In the genomic region with DNA sequence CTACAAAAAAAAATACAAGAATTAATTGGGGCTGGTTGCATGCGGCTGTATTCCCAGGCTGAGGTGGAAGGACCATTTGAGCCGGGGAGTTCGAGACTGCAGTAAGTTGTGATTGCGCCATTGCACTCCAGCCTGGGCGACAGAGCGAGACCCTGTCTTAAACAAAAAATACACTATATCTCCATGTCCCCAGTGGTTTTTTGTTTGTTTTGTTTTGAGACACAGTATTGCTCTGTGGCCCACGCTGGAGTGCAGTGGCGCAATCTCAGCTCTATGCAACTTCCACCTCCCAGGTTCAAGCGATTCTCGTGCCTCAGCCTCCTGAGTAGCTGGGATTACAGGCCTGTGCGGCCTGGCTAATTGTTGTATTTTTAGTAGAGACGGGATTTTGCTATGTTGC, we compare ENCODE assay signal across 8 cellular contexts. TPM values are rescaled to one million over a fixed set of nuclear protein-coding genes. Genes with fewer than 3 reads are reported as not detected.
DNase-seq lines count a peak whose midpoint lies in the region; ATAC-seq and TF ChIP-seq lines count a peak whose summit lies in the region.

No MANE protein-coding gene starts in this region.

- no peak overlapping the region for H3K27ac Mint-ChIP-seq in WTC11
- peak overlapping the region; percentile 91 for H3K27ac Mint-ChIP-seq in stimulated activated memory B cell treated with anti-CD40 and anti-IgM and Interleukin-4, amounts not matched to agents 10 μg/mL and 1 μg/mL and 100 μg/mL, for 72 hours

- ATAC-seq in WTC11 = no peak
- ATAC-seq in stimulated activated memory B cell treated with anti-CD40 and anti-IgM and Interleukin-4, amounts not matched to agents 10 μg/mL and 1 μg/mL and 100 μg/mL, for 72 hours = no peak

- CTCF ChIA-PET in WTC11 (lab: Charles Lee) = no interaction called here

- H3K4me1 Mint-ChIP-seq in WTC11 = 0 out of 2 replicates have a peak, but pooled peaks cover 8% of the 10 kb centered on the region
- peaks cover 13% of the 10 kb centered on the region for H3K4me1 Mint-ChIP-seq in stimulated activated memory B cell treated with anti-CD40 and anti-IgM and Interleukin-4, amounts not matched to agents 10 μg/mL and 1 μg/mL and 100 μg/mL, for 72 hours

- peak overlapping the region; percentile 98 for H3K4me3 ChIP-seq in iPS-11a (ENCODE audit: low read depth, low read length)

- POLR2A ChIA-PET in WTC11 (lab: Charles Lee) = no interaction called here

- peaks cover 6% of the 10 kb centered on the region; the same call in 1 of the 2 replicates for H3K36me3 Mint-ChIP-seq in WTC11
- H3K36me3 Mint-ChIP-seq in stimulated activated memory B cell treated with anti-CD40 and anti-IgM and Interleukin-4, amounts not matched to agents 10 μg/mL and 1 μg/mL and 100 μg/mL, for 72 hours = peaks cover 18% of the 10 kb centered on the region

- H3K27me3 Mint-ChIP-seq in WTC11 (ENCODE audit: low read depth) = no peaks in the 10 kb centered on the region
- no peaks in the 10 kb centered on the region for H3K27me3 Mint-ChIP-seq in stimulated activated memory B cell treated with anti-CD40 and anti-IgM and Interleukin-4, amounts not matched to agents 10 μg/mL and 1 μg/mL and 100 μg/mL, for 72 hours

- DNase-seq in SIG-M5 treated with dmso at 0.1 percent for 504 hours (lab: John Stamatoyannopoulos, UW; ENCODE audit: unreplicated experiment) (peak; percentile 12), SIG-M5 (lab: John Stamatoyannopoulos, UW) (no peak), WTC11 (ENCODE audit: low spot score) (no peak), NCI-H510A (lab: John Stamatoyannopoulos, UW) (no peak), posterior cingulate gyrus (no peak), NCI-H345 (lab: John Stamatoyannopoulos, UW) (no peak)

- intact Hi-C loops in posterior cingulate gyrus (cut with DNase I) = no loop called here

- no peaks in the 10 kb centered on the region for H3K9me3 Mint-ChIP-seq in WTC11
- no peaks in the 10 kb centered on the region for H3K9me3 Mint-ChIP-seq in stimulated activated memory B cell treated with anti-CD40 and anti-IgM and Interleukin-4, amounts not matched to agents 10 μg/mL and 1 μg/mL and 100 μg/mL, for 72 hours

- peak overlapping the region; percentile 88 for H3K4me3 Mint-ChIP-seq in WTC11
- H3K4me3 Mint-ChIP-seq in stimulated activated memory B cell treated with anti-CD40 and anti-IgM and Interleukin-4, amounts not matched to agents 10 μg/mL and 1 μg/mL and 100 μg/mL, for 72 hours = peak overlapping the region; percentile 90

- no peak for TF ChIP-seq CTCF in WTC11 (IDR thresholded peaks at IDR 0.05)

TF ChIP-seq in WTC11, 78 proteins besides CTCF, POLR2A, EP300 and RAD21:
- no peak for TF ChIP-seq NFYB (CRISPR knock-in tag; conservative IDR thresholded peaks at IDR 0.05; ENCODE audit: low read depth)
- TF ChIP-seq TP53 (CRISPR knock-in tag; IDR thresholded peaks at IDR 0.05) = no peak
- TF ChIP-seq JAZF1 (CRISPR knock-in tag; IDR thresholded peaks at IDR 0.05) = no peak
- no peak for TF ChIP-seq MLX (CRISPR knock-in tag; IDR thresholded peaks at IDR 0.05)
- TF ChIP-seq ZNF671 (CRISPR knock-in tag; IDR thresholded peaks at IDR 0.05) = no peak
- TF ChIP-seq ZNF219 (CRISPR knock-in tag; IDR thresholded peaks at IDR 0.05; ENCODE audit: borderline replicate concordance) = no peak
- TF ChIP-seq SOX15 (CRISPR knock-in tag; IDR thresholded peaks at IDR 0.05) = no peak
- TF ChIP-seq, protein P1, sequence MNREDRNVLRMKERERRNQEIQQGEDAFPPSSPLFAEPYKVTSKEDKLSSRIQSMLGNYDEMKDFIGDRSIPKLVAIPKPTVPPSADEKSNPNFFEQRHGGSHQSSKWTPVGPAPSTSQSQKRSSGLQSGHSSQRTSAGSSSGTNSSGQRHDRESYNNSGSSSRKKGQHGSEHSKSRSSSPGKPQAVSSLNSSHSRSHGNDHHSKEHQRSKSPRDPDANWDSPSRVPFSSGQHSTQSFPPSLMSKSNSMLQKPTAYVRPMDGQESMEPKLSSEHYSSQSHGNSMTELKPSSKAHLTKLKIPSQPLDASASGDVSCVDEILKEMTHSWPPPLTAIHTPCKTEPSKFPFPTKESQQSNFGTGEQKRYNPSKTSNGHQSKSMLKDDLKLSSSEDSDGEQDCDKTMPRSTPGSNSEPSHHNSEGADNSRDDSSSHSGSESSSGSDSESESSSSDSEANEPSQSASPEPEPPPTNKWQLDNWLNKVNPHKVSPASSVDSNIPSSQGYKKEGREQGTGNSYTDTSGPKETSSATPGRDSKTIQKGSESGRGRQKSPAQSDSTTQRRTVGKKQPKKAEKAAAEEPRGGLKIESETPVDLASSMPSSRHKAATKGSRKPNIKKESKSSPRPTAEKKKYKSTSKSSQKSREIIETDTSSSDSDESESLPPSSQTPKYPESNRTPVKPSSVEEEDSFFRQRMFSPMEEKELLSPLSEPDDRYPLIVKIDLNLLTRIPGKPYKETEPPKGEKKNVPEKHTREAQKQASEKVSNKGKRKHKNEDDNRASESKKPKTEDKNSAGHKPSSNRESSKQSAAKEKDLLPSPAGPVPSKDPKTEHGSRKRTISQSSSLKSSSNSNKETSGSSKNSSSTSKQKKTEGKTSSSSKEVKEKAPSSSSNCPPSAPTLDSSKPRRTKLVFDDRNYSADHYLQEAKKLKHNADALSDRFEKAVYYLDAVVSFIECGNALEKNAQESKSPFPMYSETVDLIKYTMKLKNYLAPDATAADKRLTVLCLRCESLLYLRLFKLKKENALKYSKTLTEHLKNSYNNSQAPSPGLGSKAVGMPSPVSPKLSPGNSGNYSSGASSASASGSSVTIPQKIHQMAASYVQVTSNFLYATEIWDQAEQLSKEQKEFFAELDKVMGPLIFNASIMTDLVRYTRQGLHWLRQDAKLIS (CRISPR knock-in tag; IDR thresholded peaks at IDR 0.05; ENCODE audit: borderline replicate concordance) = no peak
- no peak for TF ChIP-seq MAX (CRISPR knock-in tag; IDR thresholded peaks at IDR 0.05)
- TF ChIP-seq MYBL2 (CRISPR knock-in tag; IDR thresholded peaks at IDR 0.05) = no peak
- no peak for TF ChIP-seq CBFB (CRISPR knock-in tag; IDR thresholded peaks at IDR 0.05; ENCODE audit: low read depth)
- TF ChIP-seq ZNF138 (CRISPR knock-in tag; conservative IDR thresholded peaks at IDR 0.05) = no peak
- no peak for TF ChIP-seq ZBTB21 (CRISPR knock-in tag; IDR thresholded peaks at IDR 0.05; ENCODE audit: borderline replicate concordance)
- TF ChIP-seq ELF4 (CRISPR knock-in tag; IDR thresholded peaks at IDR 0.05; ENCODE audit: low read depth) = no peak

RNA-seq across cellular contexts. Expression of gene COQ4, which starts 1.1 kb away (rescaled TPM):
- total RNA-seq in WTC11 (2021) = 31.3 to 45.3 TPM (median 33.6 TPM) in 3 replicates

RNA-seq across cellular contexts. Expression of gene TRUB2, which starts 1.5 kb away (rescaled TPM):
- total RNA-seq in WTC11 (2021) = 33.1 to 35.0 TPM (median 33.2 TPM) in 3 replicates

RNA-seq across cellular contexts. Expression of gene SLC27A4, which starts 16.5 kb away (rescaled TPM):
- 20.8 to 23.8 TPM (median 21.2 TPM) in 3 replicates for total RNA-seq in WTC11 (2021)

RNA-seq across cellular contexts. Expression of gene URM1, which starts 47.4 kb away (rescaled TPM):
- total RNA-seq in WTC11 (2021) = 52.0 to 67.9 TPM (median 54.3 TPM) in 3 replicates

RNA-seq across cellular contexts. Expression of gene SWI5, which starts 47.7 kb away (rescaled TPM):
- 26.2 to 32.0 TPM (median 31.7 TPM) in 3 replicates for total RNA-seq in WTC11 (2021)
